30 cellular contexts compared by ENCODE assay signal in genomic region chr10:100489388-100489787, GRCh38. TPM values are rescaled to one million over a fixed set of nuclear protein-coding genes. Genes with fewer than 3 reads are reported as not detected.
"Had no signal": no experiment of that assay in that cellular context is flagged by ENCODE, and none has a peak within 500 bp of the region (broad histone marks: within the 10 kb centered on the region; RNA-seq: fewer than 3 reads in every experiment).

No MANE protein-coding gene starts in this region.

- ATAC-seq: activated CD4-positive, CD25-positive, alpha-beta regulatory T cell treated with anti-CD3 and anti-CD28 coated beads, Interleukin-2, amount 50 U/mL, for 24 hours; activated T-cell treated with anti-CD3 and anti-CD28 coated beads, Interleukin-2, amount 50 U/mL, for 4 hours; activated T-helper 17 cell treated with anti-CD3 and anti-CD28 coated beads, Interleukin-2, amount 50 U/mL, for 72 hours; Panc1; Right ventricle myocardium inferior had no signal

- H3K4me3 Mint-ChIP-seq: activated T-cell treated with anti-CD3 and anti-CD28 coated beads, Interleukin-2, amount 50 U/mL, for 4 hours; activated T-helper 17 cell treated with anti-CD3 and anti-CD28 coated beads, Interleukin-2, amount 50 U/mL, for 72 hours; brain; central memory CD8-positive, alpha-beta T cell; IgD-negative memory B cell had no signal

- H3K9me3 Mint-ChIP-seq: activated T-cell treated with anti-CD3 and anti-CD28 coated beads, Interleukin-2, amount 50 U/mL, for 4 hours; activated T-helper 17 cell treated with anti-CD3 and anti-CD28 coated beads, Interleukin-2, amount 50 U/mL, for 72 hours; brain; central memory CD8-positive, alpha-beta T cell; IgD-negative memory B cell had no signal

- H3K4me3 ChIP-seq: SK-N-MC had no signal

- H3K27ac ChIP-seq: SK-N-MC had no signal

- H3K27ac Mint-ChIP-seq: activated T-helper 17 cell treated with anti-CD3 and anti-CD28 coated beads, Interleukin-2, amount 50 U/mL, for 72 hours; brain had no signal

- DNase-seq: activated CD4-positive, alpha-beta T cell treated with anti-CD3 and anti-CD28 coated beads for 4 hours; activated CD4-positive, alpha-beta T cell treated with anti-CD3 and anti-CD28 coated beads, Interleukin-2, amount 50 U/mL, for 48 hours; activated gamma-delta T cell treated with Interleukin-2 at 50 U/mL for 16 hours; activated naive CD4-positive, alpha-beta T cell treated with anti-CD3 and anti-CD28 coated beads, Interleukin-2, amount 50 U/mL, for 16 hours; activated T-cell treated with anti-CD3 and anti-CD28 coated beads, Interleukin-2, amount 50 U/mL, for 4 hours; amygdala; KG1; NCI-H1092; NCI-H1417 treated with DMSO at 0.1 percent for 48 hours; NCI-H1694; NCI-H2029; NCI-H2107; NCI-H2171 treated with DMSO at 0.1 percent for 48 hours; NCI-H226; NCI-H526 treated with DMSO at 0.1 percent for 48 hours; NCI-H82; RPMI8226; T-helper 1 cell had no signal

- H3K27me3 Mint-ChIP-seq: activated T-helper 17 cell treated with anti-CD3 and anti-CD28 coated beads, Interleukin-2, amount 50 U/mL, for 72 hours; central memory CD8-positive, alpha-beta T cell; IgD-negative memory B cell had no signal

- H3K4me1 Mint-ChIP-seq: activated T-helper 17 cell treated with anti-CD3 and anti-CD28 coated beads, Interleukin-2, amount 50 U/mL, for 72 hours; central memory CD8-positive, alpha-beta T cell had no signal

RNA-seq across cellular contexts. Expression of gene WNT8B, which starts 26.6 kb away (rescaled TPM):
- total RNA-seq: astrocyte, LHCN-M2, M059J, OCI-LY7, Right ventricle myocardium inferior had no signal
